ENCODE assay signal across 8 cellular contexts in genomic region chr11:6612008-6612815, GRCh38. TPM values are rescaled to one million over a fixed set of nuclear protein-coding genes. Genes with fewer than 3 reads are reported as not detected.
DNase-seq lines count a peak whose midpoint lies in the region; ATAC-seq, FAIRE-seq and TF ChIP-seq lines count a peak whose summit lies in the region.

Gene TAF10 (minus strand): TSS chr11:6612216. CDS start chr11:6612189, 27 bp downstream.

- peak; percentile 95 for TF ChIP-seq POLR2A in endothelial cell of umbilical vein (IDR thresholded peaks at IDR 0.05; ENCODE audit: low read depth, low read length)

- peak within 1 kb of the TSS in 1 of 3 donors; percentile 97 for H3K27ac Mint-ChIP-seq in IgD-negative memory B cell

- POLR2A ChIA-PET in endothelial cell of umbilical vein (lab: Charles Lee): interaction anchor here (1.1 to 2.0 kb wide), 3 partner anchors 42 to 71 kb away, joined by 3 to 14 read pairs (median 4); partner anchors contain the start of gene MRPL17

- ATAC-seq in GM21529 (IDR thresholded peaks at IDR 0.05; ENCODE audit: unreplicated experiment): peak; percentile 89

- no peaks in the 10 kb centered on the region for H4K20me1 ChIP-seq in endothelial cell of umbilical vein (replicated peaks; ENCODE audit: control insufficient read depth, extremely low read depth, insufficient read depth, low read length)

- no peaks in the 10 kb centered on the region for H3K9me1 ChIP-seq in endothelial cell of umbilical vein (replicated peaks; ENCODE audit: control insufficient read depth, extremely low read depth, insufficient read depth, low read length)

- H3K9me3 ChIP-seq in endothelial cell of umbilical vein (replicated peaks; ENCODE audit: control insufficient read depth, insufficient read depth, low read length) (no peaks in the 10 kb centered on the region), mononuclear cell (ENCODE audit: low read depth, low read length) (no peaks in the 10 kb centered on the region)

- no peaks in the 10 kb centered on the region for H3K27me3 Mint-ChIP-seq in IgD-negative memory B cell

- peaks cover 8 to 26% (median 19%) of the 10 kb centered on the region in 3 donors for H3K4me1 Mint-ChIP-seq in IgD-negative memory B cell

- H3K36me3 Mint-ChIP-seq in IgD-negative memory B cell: peaks cover 5% of the 10 kb centered on the region

- H3K27me3 ChIP-seq in endothelial cell of umbilical vein (ENCODE audit: control insufficient read depth in 2 of 2, insufficient read depth in 2 of 2, low read length in 2 of 2) (no peaks in the 10 kb centered on the region), mononuclear cell (ENCODE audit: insufficient read depth, low read length) (no peaks in the 10 kb centered on the region)

- H3K27ac ChIP-seq in endothelial cell of umbilical vein (ENCODE audit: insufficient read depth, low read depth, low read length): peak within 1 kb of the TSS; percentile 89

- dilution Hi-C loops in endothelial cell of umbilical vein (cut with MboI; ENCODE audit: extremely low pct_ligation_motif_present, low sequenced_read_pairs): no loop called here

- no peak for TF ChIP-seq CTCF in endothelial cell of umbilical vein (IDR thresholded peaks at IDR 0.05; ENCODE audit: extremely low read depth in 1 of 2, insufficient read depth in 1 of 2, low read depth in 1 of 2, low read length in 2 of 2)

- peak; percentile 90 for FAIRE-seq in endothelial cell of umbilical vein (lab: Jason Lieb, UNC)

- peak within 1 kb of the TSS; percentile 84 for H3K4me2 ChIP-seq in endothelial cell of umbilical vein (ENCODE audit: insufficient read depth, low read length)

- peak; percentile 56 for DNase-seq in DMS114 treated with DMSO at 0.1 percent for 48 hours (lab: John Stamatoyannopoulos, UW; ENCODE audit: unreplicated experiment)
- peak; percentile 97 for DNase-seq in OCI-M1 (lab: John Stamatoyannopoulos, UW)
- DNase-seq in activated T-cell treated with anti-CD3 and anti-CD28 coated beads for 24 hours (ENCODE audit: low read depth): peak; percentile 92
- DNase-seq in endothelial cell of umbilical vein (ENCODE audit: low read depth, low spot score): peak; percentile 97
- peak; percentile 95 for DNase-seq in stimulated activated CD8-positive, alpha-beta memory T cell treated with anti-CD3 and anti-CD28 coated beads, Interleukin-2, amount 100 ng/mL, for 48 hours (ENCODE audit: low read depth in 2 of 2)

- peak within 1 kb of the TSS; percentile 12 for H2AFZ ChIP-seq in endothelial cell of umbilical vein (ENCODE audit: low read depth, low read length)

- H3K36me3 ChIP-seq in endothelial cell of umbilical vein (ENCODE audit: control insufficient read depth in 2 of 2, extremely low read depth in 1 of 2, insufficient read depth in 2 of 2, low read length in 2 of 2): peaks cover 37 to 45% of the 10 kb centered on the region in 2 experiments

- intact Hi-C loops in endothelial cell of umbilical vein (cut with micrococcal nuclease): loop anchor here (1.0 kb wide), 5 partner anchors 9 to 131 kb away; partner anchors contain the start of genes ARFIP2, ILK, MRPL17 and RRP8

- TSS peak; percentile 81 for BruUV-seq in endothelial cell of umbilical vein (replicated peaks; lab: Mats Ljungman, UMichigan)

- H3K79me2 ChIP-seq in endothelial cell of umbilical vein (ENCODE audit: control insufficient read depth, insufficient read depth, low read length): peaks cover 35% of the 10 kb centered on the region

- peak within 1 kb of the TSS; percentile 85 for H3K9ac ChIP-seq in endothelial cell of umbilical vein (replicated peaks; ENCODE audit: extremely low read depth, insufficient read depth, low read length)

- peaks cover 57% of the 10 kb centered on the region for H3K4me1 ChIP-seq in endothelial cell of umbilical vein (ENCODE audit: control insufficient read depth, extremely low read depth, insufficient read depth, low read length)
- H3K4me1 ChIP-seq in mononuclear cell (ENCODE audit: insufficient read depth, low read length): peaks cover 50% of the 10 kb centered on the region

- H3K4me3 ChIP-seq in endothelial cell of umbilical vein (replicated peaks in 1 of 3; ENCODE audit: insufficient read depth in 1 of 3, low read depth in 1 of 3, low read length in 3 of 3): peak within 1 kb of the TSS; percentile 28 to 72 (median 71)
- H3K4me3 ChIP-seq in mononuclear cell (ENCODE audit: low read length): peak within 1 kb of the TSS; percentile 60

- peak within 1 kb of the TSS in 3 of 4 donors; percentile 86 to 97 (median 94) for H3K4me3 Mint-ChIP-seq in IgD-negative memory B cell

- CTCF ChIA-PET in endothelial cell of umbilical vein (lab: Charles Lee): interaction anchor here (0.9 to 4.5 kb wide), 17 partner anchors 8 to 233 kb away, joined by 3 to 43 read pairs (median 4); partner anchors contain the start of gene MRPL17

- H3K9me3 Mint-ChIP-seq in IgD-negative memory B cell: no peaks in the 10 kb centered on the region

TF ChIP-seq in endothelial cell of umbilical vein, 7 proteins besides CTCF, POLR2A, EP300 and RAD21:
- peak; percentile 38 for TF ChIP-seq FOS (IDR thresholded peaks at IDR 0.05; ENCODE audit: borderline replicate concordance, insufficient read depth, low read length)
- TF ChIP-seq POLR2AphosphoS5 (IDR thresholded peaks at IDR 0.05; ENCODE audit: insufficient read depth, low read depth, low read length): peak; percentile 96
- TF ChIP-seq EZH2 (IDR thresholded peaks at IDR 0.05; ENCODE audit: borderline replicate concordance, low read depth, low read length, severe bottlenecking): no peak
- TF ChIP-seq JUN (IDR thresholded peaks at IDR 0.05; ENCODE audit: borderline replicate concordance, insufficient read depth, insufficient read length, low read depth): peak; percentile 10
- TF ChIP-seq GATA2 (IDR thresholded peaks at IDR 0.05; ENCODE audit: insufficient read depth, insufficient read length, low read depth, low read length): no peak
- TF ChIP-seq MYC (IDR thresholded peaks at IDR 0.05; ENCODE audit: low read depth, low read length): no peak
- TF ChIP-seq MAX (IDR thresholded peaks at IDR 0.05; ENCODE audit: insufficient read depth, insufficient read length): peak; percentile 76

RNA-seq across cellular contexts. Expression of gene TAF10, which starts in this region (rescaled TPM):
- 256 TPM for polyA plus RNA-seq in IgD-negative memory B cell
- 86.2 and 105 TPM in 2 replicates for total RNA-seq in endothelial cell of umbilical vein
- 149 and 208 TPM in 2 replicates for polyA plus RNA-seq in endothelial cell of umbilical vein
- 153 and 155 TPM in 2 replicates for polyA plus RNA-seq in endothelial cell of umbilical vein (2011; cell fraction: cytosol; rRNA removed)
- 91.4 and 134 TPM in 2 replicates for polyA plus RNA-seq in endothelial cell of umbilical vein (2011; cell fraction: nucleus; rRNA removed)
- polyA plus RNA-seq in endothelial cell of umbilical vein (2012): 213 and 235 TPM in 2 replicates
- polyA minus RNA-seq in endothelial cell of umbilical vein: 80.6 and 94.6 TPM in 2 replicates
- 63.8 TPM for polyA minus RNA-seq in endothelial cell of umbilical vein (2011; cell fraction: cytosol; rRNA and poly(A)+ RNA removed)
- 21.2 and 22.1 TPM in 2 replicates for polyA minus RNA-seq in endothelial cell of umbilical vein (2011; cell fraction: nucleus; rRNA and poly(A)+ RNA removed)
- 33.2 TPM for total RNA-seq in mononuclear cell

Comparison
In these comparisons a context has a peak if more than half of its experiments do, and no peak if none do; other contexts are left out.
1. Peak in every context shown above with its lines: DNase-seq, ATAC-seq, H3K4me3 ChIP-seq and H3K27ac ChIP-seq.